8 cellular contexts compared by ENCODE assay signal in genomic region chr12:7060353-7060954, GRCh38. TPM values are rescaled to one million over a fixed set of nuclear protein-coding genes. Genes with fewer than 3 reads are reported as not detected.
DNase-seq lines count a peak whose midpoint lies in the region; ATAC-seq, FAIRE-seq and TF ChIP-seq lines count a peak whose summit lies in the region.

Gene C1S, plus strand, starts transcription at chr12:7060718. Its CDS starts 1,195 bp downstream, at chr12:7061913.

- peak; percentile 98 for ATAC-seq in right cardiac atrium

- TF ChIP-seq POLR2A in H54 (IDR thresholded peaks at IDR 0.05; ENCODE audit: low read depth, low read length), result no peak

- H3K27me3 ChIP-seq in right cardiac atrium (ENCODE audit: control insufficient read depth, insufficient read depth), result no peaks in the 10 kb centered on the region

- peak; percentile 71 for DNase-seq in H54 (ENCODE audit: insufficient read length, low spot score)
- DNase-seq in right cardiac atrium, result peak; percentile 77 to 86 (median 84)
- peak; percentile 95 for DNase-seq in renal cortical epithelial cell (ENCODE audit: low read depth)
- no peak for DNase-seq in NAMALWA (ENCODE audit: low spot score)
- no peak for DNase-seq in SIG-M5 (lab: John Stamatoyannopoulos, UW)
- DNase-seq in T-helper 1 cell, result no peak
- DNase-seq in activated T-cell treated with anti-CD3 and anti-CD28 coated beads, Interleukin-2, amount 50 U/mL, for 48 hours, result no peak

- no peaks in the 10 kb centered on the region for H3K9me3 ChIP-seq in right cardiac atrium (ENCODE audit: control insufficient read depth, low read length)

- no peaks in the 10 kb centered on the region for H3K4me1 ChIP-seq in right cardiac atrium (ENCODE audit: control insufficient read depth, insufficient read depth, low read length)

- WGBS in adipose tissue, 3 donors, result 34 to 39% (median 35%) methylated on average over 10 of the region's 10 CpGs
- WGBS in right cardiac atrium, result 17% methylated on average over 10 of the region's 10 CpGs

- peak within 1 kb of the TSS; percentile 61 for H3K27ac ChIP-seq in adipose tissue (ENCODE audit: low read depth, low read length)
- H3K27ac ChIP-seq in right cardiac atrium (ENCODE audit: low read length), result peak within 1 kb of the TSS; percentile 92

- no peak for FAIRE-seq in H54 (lab: Jason Lieb, UNC)

- peak within 1 kb of the TSS; percentile 44 for H3K4me3 ChIP-seq in right cardiac atrium (ENCODE audit: low read length)

- intact Hi-C loops in right cardiac atrium (cut with DNase I), result loop anchor here in 2 of 4 donors (5.0 kb wide), 2 partner anchors 47 to 52 kb away; partner anchors contain the start of gene C1RL (in 1 of the 2)

RNA-seq across cellular contexts. Expression of gene C1S, which starts in this region (rescaled TPM):
- polyA plus RNA-seq in adipose tissue (100 to 1,000 TPM in 2 of 3 donors, 10 to 100 TPM in 1; 64.1 to 490 (median 315) TPM), right cardiac atrium (126 TPM)
- total RNA-seq in right cardiac atrium (100 to 1,000 TPM; 162 to 288 (median 238) TPM), renal cortical epithelial cell (5.2 and 72.6 TPM in 2 replicates)

Comparison
In these comparisons a context has a peak if more than half of its experiments do, and no peak if none do; other contexts are left out.
1. DNase-seq: peak in H54 (single experiment), right cardiac atrium (3 of 3) and renal cortical epithelial cell (single experiment); none in NAMALWA (single experiment), SIG-M5 (single experiment), T-helper 1 cell (0 of 5) and activated T-cell treated with anti-CD3 and anti-CD28 coated beads, Interleukin-2, amount 50 U/mL, for 48 hours (0 of 2).